32 cellular contexts compared by ENCODE assay signal in the genomic region with DNA sequence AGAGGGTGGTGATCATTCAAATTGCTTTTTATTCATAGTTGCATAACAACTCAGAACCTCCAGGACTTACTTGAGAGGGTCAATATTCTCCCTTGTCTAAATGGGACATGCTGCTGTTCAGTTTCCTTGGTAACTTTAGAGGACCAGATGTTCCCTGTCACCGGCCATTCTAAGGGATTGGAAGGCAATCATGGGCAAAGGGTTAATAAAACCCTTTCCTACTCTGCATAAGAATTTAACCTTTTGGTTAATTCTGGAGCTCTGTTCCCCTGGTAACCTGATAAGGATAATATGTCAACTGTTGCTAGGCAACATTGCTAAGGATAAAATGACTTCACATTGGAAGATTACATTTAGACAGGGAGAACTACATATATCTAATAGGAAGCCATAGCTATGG.
"Had no signal": no experiment of that assay in that cellular context is flagged by ENCODE, and none has a peak within 500 bp of the region (broad histone marks: within the 10 kb centered on the region; RNA-seq: fewer than 3 reads in every experiment).

No MANE protein-coding gene starts in this region.

- H3K9me3 Mint-ChIP-seq: activated naive CD4-positive, alpha-beta T cell treated with anti-CD3 and anti-CD28 coated beads, Interleukin-2, amount 10 ng/mL, durations not matched to agents 7 days and 5 days; stimulated activated memory B cell treated with anti-CD40 and anti-IgM and Interleukin-4, amounts not matched to agents 10 μg/mL and 1 μg/mL and 100 μg/mL, for 72 hours; stimulated activated naive CD8-positive, alpha-beta T cell treated with anti-CD3 and anti-CD28 coated beads, Interleukin-15, amount 100 ng/mL, for 72 hours had no signal

- ATAC-seq: activated CD4-positive, CD25-positive, alpha-beta regulatory T cell treated with anti-CD3 and anti-CD28 coated beads, Interleukin-2, amount 50 U/mL, for 24 hours; heart right ventricle; left lung; lower lobe of right lung; natural killer cell; stimulated activated memory B cell treated with anti-CD40 and anti-IgM and Interleukin-4, amounts not matched to agents 10 μg/mL and 1 μg/mL and 100 μg/mL, for 72 hours; stimulated activated naive CD8-positive, alpha-beta T cell treated with anti-CD3 and anti-CD28 coated beads, Interleukin-15, amount 100 ng/mL, for 72 hours; upper lobe of right lung had no signal

- H3K27ac Mint-ChIP-seq: activated naive CD4-positive, alpha-beta T cell treated with anti-CD3 and anti-CD28 coated beads, Interleukin-2, amount 10 ng/mL, durations not matched to agents 7 days and 5 days; activated naive CD8-positive, alpha-beta T cell treated with anti-CD3 and anti-CD28 coated beads, Interleukin-2, amount 10 ng/mL, durations not matched to agents 7 days and 5 days; activated T-cell treated with anti-CD3 and anti-CD28 coated beads, Interleukin-2, amount 50 U/mL, for 24 hours; dendritic cell treated with granulocyte-macrophage colony-stimulating factor and Interleukin-4, amounts not matched to agents 40 ng/mL and 50 ng/mL, for 4 days; natural killer cell; stimulated activated memory B cell treated with anti-CD40 and anti-IgM and Interleukin-4, amounts not matched to agents 10 μg/mL and 1 μg/mL and 100 μg/mL, for 72 hours; stimulated activated naive CD8-positive, alpha-beta T cell treated with anti-CD3 and anti-CD28 coated beads, Interleukin-15, amount 100 ng/mL, for 72 hours had no signal

- H3K36me3 ChIP-seq: brain microvascular endothelial cell, esophagus squamous epithelium, heart right ventricle, left lung, lower lobe of right lung, right atrium auricular region, thyroid gland, upper lobe of right lung, WERI-Rb-1 had no signal

- DNase-seq: activated CD4-positive, alpha-beta T cell treated with anti-CD3 and anti-CD28 coated beads for 48 hours; activated CD4-positive, alpha-beta T cell treated with anti-CD3 and anti-CD28 coated beads, Interleukin-2, amount 50 U/mL, for 48 hours; activated CD8-positive, alpha-beta memory T cell treated with anti-CD3 and anti-CD28 coated beads for 24 hours; activated gamma-delta T cell; activated naive CD4-positive, alpha-beta T cell treated with anti-CD3 and anti-CD28 coated beads, Interleukin-2, amount 10 ng/mL, durations not matched to agents 7 days and 5 days; activated naive CD8-positive, alpha-beta T cell treated with anti-CD3 and anti-CD28 coated beads, Interleukin-2, amount 10 ng/mL, durations not matched to agents 7 days and 5 days; activated T-cell treated with anti-CD3 and anti-CD28 coated beads, Interleukin-2, amount 50 U/mL, for 24 hours; amniotic stem cell; brain microvascular endothelial cell; effector CD4-positive, alpha-beta T cell; esophagus squamous epithelium; foreskin melanocyte; heart right ventricle; kidney glomerular epithelial cell; left lung; lower lobe of right lung; mesenchymal stem cell; natural killer cell; stimulated activated CD4-positive, alpha-beta T cell treated with anti-CD3 and anti-CD28 coated beads, Interleukin-1b, Interleukin-23, amount 100 ng/mL, for 48 hours; stimulated activated CD4-positive, alpha-beta T cell treated with anti-CD3 and anti-CD28 coated beads, Interleukin-4, amount 100 ng/mL, for 4 hours; stimulated activated CD8-positive, alpha-beta memory T cell treated with anti-CD3 and anti-CD28 coated beads, Interleukin-4, amount 100 ng/mL, for 48 hours; stimulated activated naive CD8-positive, alpha-beta T cell treated with anti-CD3 and anti-CD28 coated beads, Interleukin-15, amount 100 ng/mL, for 72 hours; substantia nigra; thyroid gland; upper lobe of right lung; WERI-Rb-1 had no signal

- H3K27me3 ChIP-seq: brain microvascular endothelial cell, esophagus squamous epithelium, heart right ventricle, left lung, right atrium auricular region, thyroid gland, upper lobe of right lung had no signal

- H3K27ac ChIP-seq: brain microvascular endothelial cell, epithelial cell of prostate, esophagus squamous epithelium, heart right ventricle, left lung, lower lobe of right lung, right atrium auricular region, thyroid gland, upper lobe of right lung, WERI-Rb-1 had no signal

- H3K4me3 Mint-ChIP-seq: activated naive CD4-positive, alpha-beta T cell treated with anti-CD3 and anti-CD28 coated beads, Interleukin-2, amount 10 ng/mL, durations not matched to agents 7 days and 5 days; activated naive CD8-positive, alpha-beta T cell treated with anti-CD3 and anti-CD28 coated beads, Interleukin-2, amount 10 ng/mL, durations not matched to agents 7 days and 5 days; activated T-cell treated with anti-CD3 and anti-CD28 coated beads, Interleukin-2, amount 50 U/mL, for 24 hours; dendritic cell treated with granulocyte-macrophage colony-stimulating factor and Interleukin-4, amounts not matched to agents 40 ng/mL and 50 ng/mL, for 4 days; natural killer cell; stimulated activated memory B cell treated with anti-CD40 and anti-IgM and Interleukin-4, amounts not matched to agents 10 μg/mL and 1 μg/mL and 100 μg/mL, for 72 hours; stimulated activated naive CD8-positive, alpha-beta T cell treated with anti-CD3 and anti-CD28 coated beads, Interleukin-15, amount 100 ng/mL, for 72 hours had no signal

- H3K9me3 ChIP-seq: esophagus squamous epithelium, heart right ventricle, left lung, lower lobe of right lung, right atrium auricular region, thyroid gland, upper lobe of right lung had no signal

- H3K4me2 ChIP-seq: smooth muscle cell had no signal

- H3K4me1 Mint-ChIP-seq: activated naive CD4-positive, alpha-beta T cell treated with anti-CD3 and anti-CD28 coated beads, Interleukin-2, amount 10 ng/mL, durations not matched to agents 7 days and 5 days; activated naive CD8-positive, alpha-beta T cell treated with anti-CD3 and anti-CD28 coated beads, Interleukin-2, amount 10 ng/mL, durations not matched to agents 7 days and 5 days; natural killer cell; stimulated activated memory B cell treated with anti-CD40 and anti-IgM and Interleukin-4, amounts not matched to agents 10 μg/mL and 1 μg/mL and 100 μg/mL, for 72 hours; stimulated activated naive CD8-positive, alpha-beta T cell treated with anti-CD3 and anti-CD28 coated beads, Interleukin-15, amount 100 ng/mL, for 72 hours had no signal

- H3K36me3 Mint-ChIP-seq: activated naive CD4-positive, alpha-beta T cell treated with anti-CD3 and anti-CD28 coated beads, Interleukin-2, amount 10 ng/mL, durations not matched to agents 7 days and 5 days; activated naive CD8-positive, alpha-beta T cell treated with anti-CD3 and anti-CD28 coated beads, Interleukin-2, amount 10 ng/mL, durations not matched to agents 7 days and 5 days; natural killer cell; stimulated activated memory B cell treated with anti-CD40 and anti-IgM and Interleukin-4, amounts not matched to agents 10 μg/mL and 1 μg/mL and 100 μg/mL, for 72 hours had no signal

- H3K27me3 Mint-ChIP-seq: activated naive CD4-positive, alpha-beta T cell treated with anti-CD3 and anti-CD28 coated beads, Interleukin-2, amount 10 ng/mL, durations not matched to agents 7 days and 5 days; activated naive CD8-positive, alpha-beta T cell treated with anti-CD3 and anti-CD28 coated beads, Interleukin-2, amount 10 ng/mL, durations not matched to agents 7 days and 5 days; activated T-cell treated with anti-CD3 and anti-CD28 coated beads, Interleukin-2, amount 50 U/mL, for 24 hours; dendritic cell treated with granulocyte-macrophage colony-stimulating factor and Interleukin-4, amounts not matched to agents 40 ng/mL and 50 ng/mL, for 4 days; stimulated activated memory B cell treated with anti-CD40 and anti-IgM and Interleukin-4, amounts not matched to agents 10 μg/mL and 1 μg/mL and 100 μg/mL, for 72 hours; stimulated activated naive CD8-positive, alpha-beta T cell treated with anti-CD3 and anti-CD28 coated beads, Interleukin-15, amount 100 ng/mL, for 72 hours had no signal

- H3K4me3 ChIP-seq: esophagus squamous epithelium, heart right ventricle, left lung, lower lobe of right lung, right atrium auricular region, smooth muscle cell, thyroid gland, upper lobe of right lung had no signal
